15 cellular contexts compared by ENCODE assay signal in the genomic region with DNA sequence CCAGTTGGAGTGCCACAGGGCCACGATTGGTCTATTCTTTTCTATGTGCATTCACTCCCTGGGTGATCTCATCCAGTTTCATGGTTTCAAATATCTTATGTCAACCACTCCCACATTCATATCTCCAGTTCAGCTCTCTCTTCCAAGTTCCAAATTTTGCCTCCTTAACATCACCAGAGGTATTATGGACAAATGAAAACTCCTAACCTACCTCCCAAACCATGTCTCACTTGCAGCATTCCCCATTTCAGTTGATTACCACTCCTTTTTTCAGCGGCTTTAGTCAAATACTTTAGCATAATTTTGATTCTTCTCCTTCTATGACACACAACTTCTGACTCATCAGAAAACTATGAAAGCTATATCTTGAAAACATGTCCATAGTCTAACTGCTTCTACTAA.
DNase-seq lines count a peak whose midpoint lies in the region; FAIRE-seq and TF ChIP-seq lines count a peak whose summit lies in the region.
"Had no signal": no experiment of that assay in that cellular context is flagged by ENCODE, and none has a peak within 500 bp of the region (broad histone marks: within the 10 kb centered on the region; RNA-seq: fewer than 3 reads in every experiment).

No MANE protein-coding gene starts in this region.

- CTCF ChIA-PET in endothelial cell of umbilical vein (lab: Charles Lee): interaction anchor here (1.0 to 1.7 kb wide), 4 partner anchors 33 to 204 kb away, joined by 4 to 6 read pairs (median 4); a partner anchor contains a TSS

- H3K18ac ChIP-seq in trophoblast cell (ENCODE audit: low read length): no peak overlapping the region

- H3K4me2 ChIP-seq in endothelial cell of umbilical vein (ENCODE audit: insufficient read depth, low read length) (peak overlapping the region; percentile 48), trophoblast cell (ENCODE audit: low read length) (no peak overlapping the region)

- H2BK120ac ChIP-seq in trophoblast cell (ENCODE audit: insufficient read depth, low read length, poor library complexity): no peak overlapping the region

- H3K4me3 ChIP-seq in endothelial cell of umbilical vein (replicated peaks in 1 of 3; ENCODE audit: insufficient read depth in 1 of 3, low read depth in 1 of 3, low read length in 3 of 3) (no peak overlapping the region), trophoblast cell (ENCODE audit: low read depth, low read length) (no peak overlapping the region)
- H3K4me3 ChIP-seq: stomach had no signal

- H3K4me1 Mint-ChIP-seq in endothelial cell (ENCODE audit: unreplicated experiment): peaks cover 17% of the 10 kb centered on the region

- peaks cover 49% of the 10 kb centered on the region for H3K4me1 ChIP-seq in endothelial cell of umbilical vein (ENCODE audit: control insufficient read depth, extremely low read depth, insufficient read depth, low read length)
- no peaks in the 10 kb centered on the region for H3K4me1 ChIP-seq in trophoblast cell (ENCODE audit: control insufficient read depth in 1 of 2, insufficient read depth in 2 of 2, low read length in 2 of 2)
- H3K4me1 ChIP-seq: stomach had no signal

- no peaks in the 10 kb centered on the region for H3K36me3 Mint-ChIP-seq in endothelial cell (ENCODE audit: low read depth, unreplicated experiment)

- H3K9me1 ChIP-seq in endothelial cell of umbilical vein (replicated peaks; ENCODE audit: control insufficient read depth, extremely low read depth, insufficient read depth, low read length): no peaks in the 10 kb centered on the region

- no peak overlapping the region for H4K91ac ChIP-seq in trophoblast cell (ENCODE audit: low read depth, low read length)

- peak; percentile 77 for FAIRE-seq in endothelial cell of umbilical vein (lab: Jason Lieb, UNC)

- TSS peak; percentile 27 for BruUV-seq in endothelial cell of umbilical vein (replicated peaks; lab: Mats Ljungman, UMichigan)

- intact Hi-C loops in endothelial cell of umbilical vein (cut with micrococcal nuclease): no loop called here

- no peak overlapping the region for H3K27ac Mint-ChIP-seq in endothelial cell (ENCODE audit: unreplicated experiment)
- H3K27ac Mint-ChIP-seq: CD4-positive, alpha-beta T cell had no signal

- H3K27ac ChIP-seq in endothelial cell of umbilical vein (ENCODE audit: insufficient read depth, low read depth, low read length) (peak overlapping the region; percentile 82), trophoblast cell (ENCODE audit: low read depth, low read length) (no peak overlapping the region)
- H3K27ac ChIP-seq: stomach had no signal

- H4K20me1 ChIP-seq in endothelial cell of umbilical vein (replicated peaks; ENCODE audit: control insufficient read depth, extremely low read depth, insufficient read depth, low read length): no peaks in the 10 kb centered on the region

- H3K14ac ChIP-seq in trophoblast cell (ENCODE audit: low read length): no peak overlapping the region

- no peaks in the 10 kb centered on the region for H3K36me3 ChIP-seq in endothelial cell of umbilical vein (ENCODE audit: control insufficient read depth in 2 of 2, extremely low read depth in 1 of 2, insufficient read depth in 2 of 2, low read length in 2 of 2)
- H3K36me3 ChIP-seq in trophoblast cell (ENCODE audit: control insufficient read depth in 1 of 2, insufficient read depth in 2 of 2, low read length in 2 of 2): no peaks in the 10 kb centered on the region
- H3K36me3 ChIP-seq: stomach had no signal

- H3K9me3 ChIP-seq in endothelial cell of umbilical vein (replicated peaks; ENCODE audit: control insufficient read depth, insufficient read depth, low read length) (no peaks in the 10 kb centered on the region), trophoblast cell (ENCODE audit: insufficient read depth, low read depth, low read length) (no peaks in the 10 kb centered on the region)
- H3K9me3 ChIP-seq: stomach had no signal

- dilution Hi-C loops in endothelial cell of umbilical vein (cut with MboI; ENCODE audit: extremely low pct_ligation_motif_present, low sequenced_read_pairs): no loop called here

- H3K9ac ChIP-seq in endothelial cell of umbilical vein (replicated peaks; ENCODE audit: extremely low read depth, insufficient read depth, low read length) (peak overlapping the region; percentile 22), trophoblast cell (ENCODE audit: low read length) (no peak overlapping the region)

- H3K4ac ChIP-seq in trophoblast cell (ENCODE audit: low read depth, low read length): no peak overlapping the region

- H3K27me3 ChIP-seq in endothelial cell of umbilical vein (ENCODE audit: control insufficient read depth in 2 of 2, insufficient read depth in 2 of 2, low read length in 2 of 2) (no peaks in the 10 kb centered on the region), trophoblast cell (ENCODE audit: insufficient read depth, low read length) (no peaks in the 10 kb centered on the region)
- H3K27me3 ChIP-seq: stomach had no signal

- H3K9me3 Mint-ChIP-seq in endothelial cell (ENCODE audit: unreplicated experiment): no peaks in the 10 kb centered on the region

- no peaks in the 10 kb centered on the region for H3K79me1 ChIP-seq in trophoblast cell (ENCODE audit: low read length)

- peak; percentile 75 for DNase-seq in ELR (ENCODE audit: low read depth)
- DNase-seq in RKO (ENCODE audit: low spot score): peak; percentile 27
- peak; percentile 64 for DNase-seq in endothelial cell of umbilical vein (ENCODE audit: low read depth, low spot score)
- peak; percentile 30 to 92 for DNase-seq in trophoblast cell
- no peak for DNase-seq in activated T-cell treated with anti-CD3 and anti-CD28 coated beads, Interleukin-2, amount 50 U/mL, for 1 hour
- DNase-seq in amygdala (lab: John Stamatoyannopoulos, UW): no peak
- DNase-seq in NCI-H526 treated with DMSO at 0.1 percent for 48 hours (lab: John Stamatoyannopoulos, UW): no peak
- DNase-seq in endothelial cell (ENCODE audit: low spot score): no peak
- DNase-seq: activated CD4-positive, alpha-beta T cell treated with anti-CD3 and anti-CD28 coated beads for 4 hours; caudate nucleus; CD4-positive, alpha-beta T cell; islet precursor cell; NCI-H1417 treated with DMSO at 0.1 percent for 48 hours; retina; stomach had no signal

- no peak for TF ChIP-seq POLR2A in endothelial cell of umbilical vein (IDR thresholded peaks at IDR 0.05; ENCODE audit: low read depth, low read length)

- no peak for TF ChIP-seq CTCF in endothelial cell of umbilical vein (IDR thresholded peaks at IDR 0.05; ENCODE audit: extremely low read depth in 1 of 2, insufficient read depth in 1 of 2, low read depth in 1 of 2, low read length in 2 of 2)
- no peak for TF ChIP-seq CTCF in endothelial cell (IDR thresholded peaks at IDR 0.05; ENCODE audit: unreplicated experiment)

- H2AK5ac ChIP-seq in trophoblast cell (ENCODE audit: low read length): no peak overlapping the region

- no peak overlapping the region for H3K23ac ChIP-seq in trophoblast cell (ENCODE audit: low read length)

- no peak overlapping the region for H4K12ac ChIP-seq in trophoblast cell (ENCODE audit: low read depth, low read length)

- H3K79me2 ChIP-seq in endothelial cell of umbilical vein (ENCODE audit: control insufficient read depth, insufficient read depth, low read length) (no peaks in the 10 kb centered on the region), trophoblast cell (ENCODE audit: control insufficient read depth, insufficient read depth, low read length, poor library complexity) (no peaks in the 10 kb centered on the region)

- H2BK5ac ChIP-seq in trophoblast cell (ENCODE audit: low read depth, low read length, poor library complexity): no peak overlapping the region

- H2BK12ac ChIP-seq in trophoblast cell (ENCODE audit: low read length): no peak overlapping the region

- WGBS in trophoblast cell (ENCODE audit: extremely low coverage, insufficient coverage, insufficient read length): no CpG with 5 or more reads among the region's 2 CpGs

- H4K8ac ChIP-seq in trophoblast cell (ENCODE audit: low read depth, low read length): no peak overlapping the region

- H2AFZ ChIP-seq in endothelial cell of umbilical vein (ENCODE audit: low read depth, low read length) (peak overlapping the region; percentile 77), trophoblast cell (ENCODE audit: insufficient read depth, low read length, poor library complexity) (no peak overlapping the region)

- peaks cover 2% of the 10 kb centered on the region for H3K27me3 Mint-ChIP-seq in endothelial cell (ENCODE audit: unreplicated experiment)
- H3K27me3 Mint-ChIP-seq: CD4-positive, alpha-beta T cell had no signal

- POLR2A ChIA-PET in endothelial cell of umbilical vein (lab: Charles Lee): no interaction called here

- no peak overlapping the region for H3K4me3 Mint-ChIP-seq in endothelial cell (ENCODE audit: unreplicated experiment)
- H3K4me3 Mint-ChIP-seq: CD4-positive, alpha-beta T cell had no signal

TF ChIP-seq in endothelial cell of umbilical vein, 7 proteins besides CTCF, POLR2A, EP300 and RAD21:
- peak; percentile 73 for TF ChIP-seq JUN (IDR thresholded peaks at IDR 0.05; ENCODE audit: borderline replicate concordance, insufficient read depth, insufficient read length, low read depth)
- peak; percentile 53 for TF ChIP-seq FOS (IDR thresholded peaks at IDR 0.05; ENCODE audit: borderline replicate concordance, insufficient read depth, low read length)
- no peak for TF ChIP-seq EZH2 (IDR thresholded peaks at IDR 0.05; ENCODE audit: borderline replicate concordance, low read depth, low read length, severe bottlenecking)

Comparison
In these comparisons a context has a peak if more than half of its experiments do, and no peak if none do; other contexts are left out.
1. DNase-seq: peak in ELR (single experiment), RKO (single experiment), endothelial cell of umbilical vein (single experiment) and trophoblast cell (2 of 2); none in activated T-cell treated with anti-CD3 and anti-CD28 coated beads, Interleukin-2, amount 50 U/mL, for 1 hour (single experiment), amygdala (0 of 56), NCI-H526 treated with DMSO at 0.1 percent for 48 hours (single experiment) and endothelial cell (single experiment).